ENCODE assay signal across 1 cellular context in the genomic region with DNA sequence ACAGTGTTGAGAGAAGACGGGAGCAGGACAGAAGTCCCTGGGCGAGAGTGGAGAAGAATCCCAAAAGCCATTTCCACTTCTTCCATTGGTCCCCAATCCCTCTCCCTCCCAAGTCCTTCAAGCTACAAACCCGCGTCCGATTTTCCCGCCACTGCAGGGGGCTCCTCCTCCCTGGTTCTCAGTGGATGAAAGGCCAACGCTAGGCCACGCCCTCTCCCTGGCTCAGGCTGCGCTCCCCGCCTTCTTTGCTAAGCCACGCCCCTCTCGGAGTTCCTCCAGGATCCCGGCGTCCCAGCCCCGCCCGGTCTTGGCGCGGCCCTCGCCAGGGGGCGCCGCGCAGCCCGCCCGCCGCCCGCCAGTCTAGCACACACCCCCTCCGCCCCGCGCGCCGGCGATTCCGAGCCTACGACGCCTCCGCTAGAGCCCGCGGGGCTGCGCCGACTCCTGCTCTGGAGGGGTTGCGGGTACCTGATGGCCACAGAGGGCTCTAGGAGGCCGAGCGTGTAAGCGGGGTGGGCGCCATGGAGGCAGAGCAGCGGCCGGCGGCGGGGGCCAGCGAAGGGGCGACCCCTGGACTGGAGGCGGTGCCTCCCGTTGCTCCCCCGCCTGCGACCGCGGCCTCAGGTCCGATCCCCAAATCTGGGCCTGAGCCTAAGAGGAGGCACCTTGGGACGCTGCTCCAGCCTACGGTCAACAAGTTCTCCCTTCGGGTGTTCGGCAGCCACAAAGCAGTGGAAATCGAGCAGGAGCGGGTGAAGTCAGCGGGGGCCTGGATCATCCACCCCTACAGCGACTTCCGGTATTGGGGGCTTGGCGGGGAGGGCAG.
TF ChIP-seq lines count a peak whose summit lies in the region.

HCN3 (plus strand) TSS at position 394 of the 826 bp plus-strand sequence; CDS start at position 522, 128 bp downstream.

TF ChIP-seq in SK-N-SH, 30 proteins besides CTCF, POLR2A, EP300 and RAD21 (continued from another document):
- TF ChIP-seq REST (IDR thresholded peaks at IDR 0.05; ENCODE audit: low read depth, low read length): 0 out of 2 replicates have a peak, but pooled peaks have one; percentile 28
- TF ChIP-seq USF2 (IDR thresholded peaks at IDR 0.05; ENCODE audit: borderline replicate concordance, low read depth, low read length): no peak
- TF ChIP-seq NFIC (IDR thresholded peaks at IDR 0.05; ENCODE audit: borderline replicate concordance): no peak
- TF ChIP-seq PBX3 (IDR thresholded peaks at IDR 0.05): no peak
- TF ChIP-seq FOXM1 (IDR thresholded peaks at IDR 0.05; ENCODE audit: low read depth): no peak
- TF ChIP-seq FOSL2 (IDR thresholded peaks at IDR 0.05; ENCODE audit: borderline replicate concordance, low read depth): no peak
- TF ChIP-seq GABPA (IDR thresholded peaks at IDR 0.05; ENCODE audit: low read depth): no peak
- TF ChIP-seq CHD2 (IDR thresholded peaks at IDR 0.05; ENCODE audit: low read length, partially characterized antibody): peak; percentile 9
- no peak for TF ChIP-seq GATA2 (CRISPR knock-in tag; IDR thresholded peaks at IDR 0.05)
- peak; percentile 87; the same call in 1 of the 2 replicates for TF ChIP-seq SIN3A (IDR thresholded peaks at IDR 0.05; ENCODE audit: borderline replicate concordance, low read depth, low read length)
- TF ChIP-seq SMC3 (IDR thresholded peaks at IDR 0.05; ENCODE audit: low read depth, low read length): peak; percentile 73
- TF ChIP-seq, protein P1, sequence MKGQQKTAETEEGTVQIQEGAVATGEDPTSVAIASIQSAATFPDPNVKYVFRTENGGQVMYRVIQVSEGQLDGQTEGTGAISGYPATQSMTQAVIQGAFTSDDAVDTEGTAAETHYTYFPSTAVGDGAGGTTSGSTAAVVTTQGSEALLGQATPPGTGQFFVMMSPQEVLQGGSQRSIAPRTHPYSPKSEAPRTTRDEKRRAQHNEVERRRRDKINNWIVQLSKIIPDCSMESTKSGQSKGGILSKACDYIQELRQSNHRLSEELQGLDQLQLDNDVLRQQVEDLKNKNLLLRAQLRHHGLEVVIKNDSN (IDR thresholded peaks at IDR 0.05; ENCODE audit: borderline replicate concordance, low read depth): no peak
- TF ChIP-seq RCOR1 (IDR thresholded peaks at IDR 0.05; ENCODE audit: low read length): no peak
- TF ChIP-seq TCF12 (IDR thresholded peaks at IDR 0.05): no peak
- TF ChIP-seq, protein P2, sequence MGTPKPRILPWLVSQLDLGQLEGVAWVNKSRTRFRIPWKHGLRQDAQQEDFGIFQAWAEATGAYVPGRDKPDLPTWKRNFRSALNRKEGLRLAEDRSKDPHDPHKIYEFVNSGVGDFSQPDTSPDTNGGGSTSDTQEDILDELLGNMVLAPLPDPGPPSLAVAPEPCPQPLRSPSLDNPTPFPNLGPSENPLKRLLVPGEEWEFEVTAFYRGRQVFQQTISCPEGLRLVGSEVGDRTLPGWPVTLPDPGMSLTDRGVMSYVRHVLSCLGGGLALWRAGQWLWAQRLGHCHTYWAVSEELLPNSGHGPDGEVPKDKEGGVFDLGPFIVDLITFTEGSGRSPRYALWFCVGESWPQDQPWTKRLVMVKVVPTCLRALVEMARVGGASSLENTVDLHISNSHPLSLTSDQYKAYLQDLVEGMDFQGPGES (IDR thresholded peaks at IDR 0.05; ENCODE audit: low read depth, low read length): no peak
- TF ChIP-seq RFX5 (IDR thresholded peaks at IDR 0.05; ENCODE audit: low read length): no peak
- 0 out of 2 replicates have a peak, but pooled peaks have one; percentile 28 for TF ChIP-seq POLR2AphosphoS5 (IDR thresholded peaks at IDR 0.05; ENCODE audit: low read depth, low read length)
- TF ChIP-seq MEF2A (IDR thresholded peaks at IDR 0.05; ENCODE audit: borderline replicate concordance, low read depth): no peak
- no peak for TF ChIP-seq EZH2phosphoT487 (IDR thresholded peaks at IDR 0.05; ENCODE audit: borderline replicate concordance, low read depth)
- no peak for TF ChIP-seq TAF1 (IDR thresholded peaks at IDR 0.05; ENCODE audit: borderline replicate concordance, low read depth, low read length)
- TF ChIP-seq NRF1 (IDR thresholded peaks at IDR 0.05; ENCODE audit: low read depth, low read length): no peak; the same call in none of the 2 replicates
- TF ChIP-seq FOXJ3 (CRISPR knock-in tag; IDR thresholded peaks at IDR 0.05): no peak
- no peak for TF ChIP-seq RXRA (IDR thresholded peaks at IDR 0.05; ENCODE audit: borderline replicate concordance, low read depth)
- no peak for TF ChIP-seq TEAD4 (IDR thresholded peaks at IDR 0.05; ENCODE audit: borderline replicate concordance, insufficient read depth)
- TF ChIP-seq, protein P3, sequence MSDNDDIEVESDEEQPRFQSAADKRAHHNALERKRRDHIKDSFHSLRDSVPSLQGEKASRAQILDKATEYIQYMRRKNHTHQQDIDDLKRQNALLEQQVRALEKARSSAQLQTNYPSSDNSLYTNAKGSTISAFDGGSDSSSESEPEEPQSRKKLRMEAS (IDR thresholded peaks at IDR 0.05; ENCODE audit: low read depth): peak; percentile 59
- TF ChIP-seq JUND (IDR thresholded peaks at IDR 0.05): no peak
